ENCODE assay signal across 29 cellular contexts in genomic region chr10:34800624-34801023, GRCh38. TPM values are rescaled to one million over a fixed set of nuclear protein-coding genes. Genes with fewer than 3 reads are reported as not detected.
DNase-seq lines count a peak whose midpoint lies in the region; ATAC-seq, FAIRE-seq and TF ChIP-seq lines count a peak whose summit lies in the region.
"Had no signal": no experiment of that assay in that cellular context is flagged by ENCODE, and none has a peak within 500 bp of the region (broad histone marks: within the 10 kb centered on the region; RNA-seq: fewer than 3 reads in every experiment).

No MANE protein-coding gene starts in this region.

- H3K4me3 ChIP-seq in adipocyte (ENCODE audit: low read length) (peak overlapping the region; percentile 27), esophagus squamous epithelium (peak overlapping the region in 1 of 4 donors; percentile 0), mesodermal cell (ENCODE audit: extremely low read depth, insufficient read depth, low read length, poor library complexity, severe bottlenecking) (no peak overlapping the region), sigmoid colon (peak overlapping the region in 3 of 4 donors; percentile 3 to 4 (median 3)), pancreas (no peak overlapping the region), ovary (no peak overlapping the region)
- H3K4me3 ChIP-seq: BLaER1, HAP-1, PC-9, SK-N-MC, tibial nerve had no signal

- H3K36me3 ChIP-seq in adipocyte (ENCODE audit: control insufficient read depth, insufficient read depth, low read length, severe bottlenecking): no peaks in the 10 kb centered on the region
- H3K36me3 ChIP-seq in esophagus squamous epithelium: peaks cover 0 to 26% (median 0%) of the 10 kb centered on the region in 3 donors
- H3K36me3 ChIP-seq in mesodermal cell (ENCODE audit: control insufficient read depth, insufficient read depth, low read length): peaks cover 11% of the 10 kb centered on the region
- no peaks in the 10 kb centered on the region for H3K36me3 ChIP-seq in sigmoid colon
- H3K36me3 ChIP-seq in pancreas: no peaks in the 10 kb centered on the region
- no peaks in the 10 kb centered on the region for H3K36me3 ChIP-seq in ovary
- H3K36me3 ChIP-seq: HAP-1, tibial nerve had no signal

- H3K9ac ChIP-seq in adipocyte (ENCODE audit: low read length): no peak overlapping the region
- H3K9ac ChIP-seq: BLaER1, parathyroid adenoma had no signal

- intact Hi-C loops in esophagus squamous epithelium (cut with DNase I): no loop called here
- intact Hi-C loops in sigmoid colon (cut with DNase I): no loop called here
- intact Hi-C loops in pancreas (cut with DNase I): no loop called here
- intact Hi-C loops in ovary (cut with DNase I): no loop called here

- in situ Hi-C loops in GM13977 (cut with MboI; ENCODE audit: low pct_unique_long_range_greater_than_20kb, low sequenced_read_pairs, unreplicated experiment): no loop called here

- no peak for FAIRE-seq in pancreas (lab: Jason Lieb, UNC)
- FAIRE-seq: GM18507 had no signal

- no peak for TF ChIP-seq EP300 in sigmoid colon (IDR thresholded peaks at IDR 0.05)
- no peak for TF ChIP-seq EP300 in ovary (IDR thresholded peaks at IDR 0.05)

- no peak for TF ChIP-seq POLR2A in esophagus squamous epithelium (IDR thresholded peaks at IDR 0.05)
- no peak for TF ChIP-seq POLR2A in sigmoid colon (IDR thresholded peaks at IDR 0.05)
- no peak for TF ChIP-seq POLR2A in ovary (IDR thresholded peaks at IDR 0.05)

- TF ChIP-seq CTCF in esophagus squamous epithelium (IDR thresholded peaks at IDR 0.05): no peak
- no peak for TF ChIP-seq CTCF in sigmoid colon (IDR thresholded peaks at IDR 0.05)
- no peak for TF ChIP-seq CTCF in pancreas (IDR thresholded peaks at IDR 0.05)
- TF ChIP-seq CTCF in ovary (IDR thresholded peaks at IDR 0.05): no peak
- TF ChIP-seq CTCF in GM13977 (IDR thresholded peaks at IDR 0.05; ENCODE audit: extremely low read depth, insufficient read depth, missing control alignments): no peak

- no peaks in the 10 kb centered on the region for H3K27me3 ChIP-seq in adipocyte (replicated peaks; ENCODE audit: control insufficient read depth, insufficient read depth, low read length)
- H3K27me3 ChIP-seq in esophagus squamous epithelium: no peaks in the 10 kb centered on the region
- no peaks in the 10 kb centered on the region for H3K27me3 ChIP-seq in sigmoid colon
- H3K27me3 ChIP-seq in pancreas: no peaks in the 10 kb centered on the region
- H3K27me3 ChIP-seq in ovary: no peaks in the 10 kb centered on the region
- H3K27me3 ChIP-seq: BLaER1, tibial nerve had no signal

- DNase-seq in adipocyte (ENCODE audit: low read depth) (no peak), esophagus squamous epithelium (lab: John Stamatoyannopoulos, UW) (no peak), sigmoid colon (no peak), pancreas (no peak), ovary (no peak), GM13977 (ENCODE audit: low spot score) (no peak)
- DNase-seq: activated CD4-positive, CD25-positive, alpha-beta regulatory T cell; activated gamma-delta T cell treated with Interleukin-2 at 50 U/mL for 16 hours; activated naive CD8-positive, alpha-beta T cell treated with anti-CD3 and anti-CD28 coated beads, Interleukin-2, amount 10 ng/mL, durations not matched to agents 7 days and 5 days; activated T-cell treated with anti-CD3 and anti-CD28 coated beads, Interleukin-2, amount 50 U/mL, for 24 hours; caudate nucleus; EL; immature natural killer cell; left colon; natural killer cell; NCI-H1417 treated with DMSO at 0.1 percent for 48 hours; NCI-H2081; NCI-H2227 treated with DMSO at 0.1 percent for 48 hours; NCI-H69; PC-9; stimulated activated CD4-positive, alpha-beta T cell treated with anti-CD3 and anti-CD28 coated beads, Interleukin-2, amount 100 ng/mL, for 48 hours had no signal

- WGBS in esophagus squamous epithelium, 2 donors: 51 to 66% methylated on average over 5 of the region's 5 CpGs
- 66 to 93% methylated on average over 3 to 4 of the region's 5 CpGs for WGBS in mesodermal cell (ENCODE audit: insufficient coverage in 2 of 2), 2 experiments
- 64 to 87% methylated on average over 5 of the region's 5 CpGs for WGBS in sigmoid colon, 2 donors
- 27 to 34% methylated on average over 5 of the region's 5 CpGs for WGBS in pancreas, 2 donors
- WGBS in ovary, 3 donors: 9 to 18% (median 9%) methylated on average over 5 of the region's 5 CpGs

- H3K9me3 ChIP-seq in adipocyte (ENCODE audit: control insufficient read depth, low read length): no peaks in the 10 kb centered on the region
- H3K9me3 ChIP-seq in esophagus squamous epithelium: no peaks in the 10 kb centered on the region
- H3K9me3 ChIP-seq in mesodermal cell (ENCODE audit: control insufficient read depth, low read length): no peaks in the 10 kb centered on the region
- no peaks in the 10 kb centered on the region for H3K9me3 ChIP-seq in sigmoid colon
- H3K9me3 ChIP-seq in pancreas: no peaks in the 10 kb centered on the region
- no peaks in the 10 kb centered on the region for H3K9me3 ChIP-seq in ovary
- H3K9me3 ChIP-seq: BLaER1, HAP-1, tibial nerve had no signal

- H3K4me1 ChIP-seq in adipocyte (ENCODE audit: control insufficient read depth, insufficient read depth, low read length) (peaks cover 18% of the 10 kb centered on the region), esophagus squamous epithelium (peaks cover 10 to 91% (median 25%) of the 10 kb centered on the region in 3 donors), mesodermal cell (ENCODE audit: control insufficient read depth, insufficient read depth, low read length, poor library complexity, severe bottlenecking) (peaks cover 26% of the 10 kb centered on the region), sigmoid colon (peaks cover 0 to 35% (median 20%) of the 10 kb centered on the region in 4 donors), pancreas (peaks cover 0 to 8% (median 7%) of the 10 kb centered on the region in 3 donors), ovary (ENCODE audit: insufficient read depth) (peaks cover 8% of the 10 kb centered on the region)
- H3K4me1 ChIP-seq: BLaER1, parathyroid adenoma had no signal

- no peak for ATAC-seq in SK-N-SH treated with all-trans-retinoic acid at 6 μM for 48 hours
- no peak for ATAC-seq in pancreas
- ATAC-seq: natural killer cell had no signal

- H3K27ac ChIP-seq in esophagus squamous epithelium (peak overlapping the region; percentile 11 to 85 (median 76)), mesodermal cell (ENCODE audit: low read depth, low read length, severe bottlenecking) (peak overlapping the region; percentile 74), sigmoid colon (peak overlapping the region; percentile 31 to 58 (median 46)), pancreas (no peak overlapping the region), ovary (peak overlapping the region in 1 of 2 donors; percentile 24)
- H3K27ac ChIP-seq: BLaER1, parathyroid adenoma, PC-9, SK-N-MC had no signal

TF ChIP-seq in SK-N-SH treated with all-trans-retinoic acid at 6 μM for 48 hours, 23 proteins besides CTCF, POLR2A, EP300 and RAD21 (continues in another document):
- no peak for TF ChIP-seq CREB5 (CRISPR knock-in tag; IDR thresholded peaks at IDR 0.05; ENCODE audit: low read depth)
- no peak for TF ChIP-seq ZFP30 (CRISPR knock-in tag; IDR thresholded peaks at IDR 0.05)
- TF ChIP-seq TSHZ2 (CRISPR knock-in tag; IDR thresholded peaks at IDR 0.05): no peak
- TF ChIP-seq ZNF8 (CRISPR knock-in tag; IDR thresholded peaks at IDR 0.05): no peak
- TF ChIP-seq TCF4 (CRISPR knock-in tag; IDR thresholded peaks at IDR 0.05; ENCODE audit: borderline replicate concordance): no peak
- no peak for TF ChIP-seq BACH2 (CRISPR knock-in tag; IDR thresholded peaks at IDR 0.05; ENCODE audit: borderline replicate concordance)
- no peak for TF ChIP-seq GLIS3 (CRISPR knock-in tag; IDR thresholded peaks at IDR 0.05)
- no peak for TF ChIP-seq ARNTL (CRISPR knock-in tag; IDR thresholded peaks at IDR 0.05; ENCODE audit: borderline replicate concordance, low read depth)
- no peak for TF ChIP-seq ZFP3 (CRISPR knock-in tag; IDR thresholded peaks at IDR 0.05)

RNA-seq across cellular contexts. Expression of gene PARD3, which starts 14.5 kb away (rescaled TPM):
- 100 to 1,000 TPM in 1 of 4 donors, 10 to 100 TPM in 3; 57.3 to 114 (median 81.7) TPM for total RNA-seq in esophagus squamous epithelium
- 40.8 TPM for polyA plus RNA-seq in mesodermal cell (2013, experiment 1 of 2)
- 43.7 TPM for polyA plus RNA-seq in mesodermal cell (2013, experiment 2 of 2)
- total RNA-seq in sigmoid colon: 10 to 100 TPM; 75.9 to 96.4 (median 83.7) TPM
- polyA plus RNA-seq in sigmoid colon: 10 to 100 TPM; 17.5 to 29.4 (median 18.0) TPM
- 10 to 100 TPM; 21.8 to 32.3 (median 26.6) TPM for total RNA-seq in pancreas
- 10 to 100 TPM; 12.8 to 20.0 TPM for polyA plus RNA-seq in pancreas
- 10 to 100 TPM; 43.1 to 92.3 (median 67.1) TPM for total RNA-seq in ovary
- polyA plus RNA-seq in ovary: 10 to 100 TPM; 31.8 to 76.1 TPM

Comparison
In these comparisons a context has a peak if more than half of its experiments do, and no peak if none do; other contexts are left out.
1. H3K4me3 ChIP-seq: peak in adipocyte (single experiment) and sigmoid colon (3 of 4); none in mesodermal cell (single experiment), pancreas (0 of 4) and ovary (single experiment).
2. H3K27ac ChIP-seq: peak in esophagus squamous epithelium (4 of 4), mesodermal cell (single experiment) and sigmoid colon (4 of 4); none in pancreas (0 of 4).